Comparison of ENCODE assay signal across 28 cellular contexts in genomic region chr2:10939058-10939457, GRCh38. TPM values are rescaled to one million over a fixed set of nuclear protein-coding genes. Genes with fewer than 3 reads are reported as not detected.
"Had no signal": no experiment of that assay in that cellular context is flagged by ENCODE, and none has a peak within 500 bp of the region (broad histone marks: within the 10 kb centered on the region; RNA-seq: fewer than 3 reads in every experiment).

No MANE protein-coding gene starts in this region.

- H3K27ac Mint-ChIP-seq: mesothelial cell of epicardium; naive B cell; naive thymus-derived CD8-positive, alpha-beta T cell had no signal

- H3K4me1 Mint-ChIP-seq: naive B cell; naive thymus-derived CD8-positive, alpha-beta T cell had no signal

- FAIRE-seq: endometrium, islet of Langerhans, keratinocyte had no signal

- H3K27me3 ChIP-seq: gastrocnemius medialis had no signal

- H3K27ac ChIP-seq: coronary artery, dorsolateral prefrontal cortex, epithelial cell of prostate, esophagus squamous epithelium, gastrocnemius medialis, heart right ventricle, left lung, lower lobe of right lung had no signal

- H3K36me3 Mint-ChIP-seq: mesothelial cell of epicardium had no signal

- H3K4me3 ChIP-seq: coronary artery, dorsolateral prefrontal cortex, esophagus squamous epithelium, gastrocnemius medialis, heart right ventricle, left lung, lower lobe of right lung, mucosa of descending colon had no signal

- DNase-seq: dermis blood vessel endothelial cell; dorsolateral prefrontal cortex; effector CD4-positive, alpha-beta T cell; effector memory CD4-positive, alpha-beta T cell; erythroblast; esophagus squamous epithelium; foreskin fibroblast; foreskin melanocyte; gastrocnemius medialis; glutamatergic neuron; heart right ventricle; hippocampal formation; left cardiac atrium; left lung; left ventricle myocardium superior; lower lobe of right lung; mesenchymal stem cell; mucosa of descending colon; naive B cell; naive thymus-derived CD8-positive, alpha-beta T cell had no signal

- ATAC-seq: esophagus mucosa; gastrocnemius medialis; heart right ventricle; left cardiac atrium; left lung; left ventricle myocardium superior; lower lobe of right lung; mucosa of descending colon; naive thymus-derived CD8-positive, alpha-beta T cell had no signal

- H3K9me3 ChIP-seq: gastrocnemius medialis had no signal

- H3K4me1 ChIP-seq: left lung, lower lobe of right lung had no signal

- H3K4me3 Mint-ChIP-seq: mesothelial cell of epicardium; naive B cell; naive thymus-derived CD8-positive, alpha-beta T cell had no signal

- H3K36me3 ChIP-seq: esophagus squamous epithelium, gastrocnemius medialis, heart right ventricle, left lung, lower lobe of right lung had no signal

RNA-seq across cellular contexts. Expression of gene KCNF1, which starts 27.3 kb away (rescaled TPM):
- total RNA-seq: esophagus mucosa; gastrocnemius medialis; left lung; lower leg skin; lower lobe of right lung; naive thymus-derived CD8-positive, alpha-beta T cell had no signal
- polyA plus RNA-seq: naive thymus-derived CD8-positive, alpha-beta T cell had no signal
